Comparison of ENCODE assay signal across 39 cellular contexts in the genomic region with DNA sequence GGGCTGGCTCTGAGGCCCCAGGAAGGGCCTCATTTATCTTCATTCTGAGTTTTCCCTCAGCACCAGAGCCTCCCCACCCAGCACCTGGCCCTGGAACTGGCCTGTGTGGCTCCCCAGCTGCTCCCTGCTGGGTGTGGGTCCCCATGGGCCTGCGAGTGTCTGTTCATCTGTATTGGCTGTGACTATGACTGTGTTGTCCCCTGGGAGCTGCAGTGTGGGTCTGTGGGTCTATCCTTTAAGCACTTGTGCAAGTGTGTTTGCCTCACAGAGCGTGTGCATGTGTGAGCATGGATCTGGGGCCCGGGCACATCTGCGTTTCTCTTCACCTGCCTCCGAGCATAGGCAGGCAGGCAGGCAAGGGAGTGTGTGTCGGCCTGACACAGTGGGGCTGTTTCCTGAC. TPM values are rescaled to one million over a fixed set of nuclear protein-coding genes. Genes with fewer than 3 reads are reported as not detected.
DNase-seq lines count a peak whose midpoint lies in the region; ATAC-seq and TF ChIP-seq lines count a peak whose summit lies in the region.
"Had no signal": no experiment of that assay in that cellular context is flagged by ENCODE, and none has a peak within 500 bp of the region (broad histone marks: within the 10 kb centered on the region; RNA-seq: fewer than 3 reads in every experiment).

No MANE protein-coding gene starts in this region.

- peaks cover 8% of the 10 kb centered on the region for H3K4me1 Mint-ChIP-seq in glutamatergic neuron (ENCODE audit: low read depth, unreplicated experiment)
- H3K4me1 Mint-ChIP-seq: activated CD8-positive, alpha-beta memory T cell treated with anti-CD3 and anti-CD28 coated beads, Interleukin-2, amount 10 ng/mL, durations not matched to agents 7 days and 5 days; activated naive CD4-positive, alpha-beta T cell treated with anti-CD3 and anti-CD28 coated beads, Interleukin-2, amount 50 U/mL, for 24 hours; CD4-positive, CD25-positive, alpha-beta regulatory T cell; naive thymus-derived CD8-positive, alpha-beta T cell had no signal

- H3K27ac ChIP-seq in sigmoid colon: no peak overlapping the region
- H3K27ac ChIP-seq: colonic mucosa, epithelial cell of prostate, ovary, SJCRH30, skin epidermis, upper lobe of left lung, VCaP had no signal

- no peaks in the 10 kb centered on the region for H3K36me3 ChIP-seq in sigmoid colon
- H3K36me3 ChIP-seq: colonic mucosa, ovary, SJCRH30, upper lobe of left lung had no signal

- no peaks in the 10 kb centered on the region for H3K4me1 ChIP-seq in sigmoid colon
- H3K4me1 ChIP-seq: colonic mucosa, upper lobe of left lung had no signal

- no peak for TF ChIP-seq CTCF in glutamatergic neuron (IDR thresholded peaks at IDR 0.05; ENCODE audit: partially characterized antibody, unreplicated experiment)
- TF ChIP-seq CTCF in sigmoid colon (IDR thresholded peaks at IDR 0.05): no peak

- WGBS in sigmoid colon, 2 donors: 78 to 93% methylated on average over 6 of the region's 6 CpGs

- H3K4me3 ChIP-seq in sigmoid colon: no peak overlapping the region
- H3K4me3 ChIP-seq: colonic mucosa, lung, ovary, SJCRH30, skin epidermis, upper lobe of left lung had no signal

- no peak overlapping the region for H3K27ac Mint-ChIP-seq in glutamatergic neuron (ENCODE audit: unreplicated experiment)
- H3K27ac Mint-ChIP-seq: activated CD8-positive, alpha-beta memory T cell treated with anti-CD3 and anti-CD28 coated beads, Interleukin-2, amount 10 ng/mL, durations not matched to agents 7 days and 5 days; activated naive CD4-positive, alpha-beta T cell treated with anti-CD3 and anti-CD28 coated beads, Interleukin-2, amount 50 U/mL, for 24 hours; CD4-positive, CD25-positive, alpha-beta regulatory T cell; HFFc6; naive thymus-derived CD8-positive, alpha-beta T cell had no signal

- intact Hi-C loops in sigmoid colon (cut with DNase I): no loop called here

- DNase-seq in NCI-H345 (lab: John Stamatoyannopoulos, UW) (peak; percentile 19), NCI-H345 treated with DMSO at 0.1 percent for 48 hours (lab: John Stamatoyannopoulos, UW; ENCODE audit: unreplicated experiment) (no peak), NCI-H2107 treated with DMSO at 0.1 percent for 48 hours (lab: John Stamatoyannopoulos, UW; ENCODE audit: unreplicated experiment) (peak; percentile 91), glutamatergic neuron (peak; percentile 16), sigmoid colon (peak; percentile 43), activated gamma-delta T cell (lab: John Stamatoyannopoulos, UW) (no peak)
- no peak for DNase-seq in stimulated activated CD4-positive, alpha-beta T cell treated with anti-CD3 and anti-CD28 coated beads, Interleukin-15, amount 100 ng/mL, for 24 hours
- DNase-seq: 8988T; activated CD4-positive, alpha-beta T cell treated with anti-CD3 and anti-CD28 coated beads, Interleukin-2, amount 50 U/mL, for 4 hours; activated CD8-positive, alpha-beta memory T cell treated with anti-CD3 and anti-CD28 coated beads, Interleukin-2, amount 10 ng/mL, durations not matched to agents 7 days and 5 days; activated T-cell treated with anti-CD3 and anti-CD28 coated beads, Interleukin-2, amount 50 U/mL, for 48 hours; anterior cingulate cortex; Calu3; CD4-positive, CD25-positive, alpha-beta regulatory T cell; colonic mucosa; DMS79 treated with DMSO at 0.1 percent for 48 hours; effector CD4-positive, alpha-beta T cell; GF-D8; GOT3; HFFc6; hippocampal formation; naive thymus-derived CD8-positive, alpha-beta T cell; NCI-H187; NCI-H526 treated with DMSO at 0.1 percent for 48 hours; SJCRH30; stimulated activated naive CD4-positive, alpha-beta T cell; T1000 had no signal

- H3K27me3 ChIP-seq in sigmoid colon: no peaks in the 10 kb centered on the region
- H3K27me3 ChIP-seq: colonic mucosa, ovary, SJCRH30, upper lobe of left lung had no signal

- no peak for ATAC-seq in HG03565 (IDR thresholded peaks at IDR 0.05; ENCODE audit: unreplicated experiment)
- ATAC-seq: activated CD8-positive, alpha-beta memory T cell treated with anti-CD3 and anti-CD28 coated beads, Interleukin-2, amount 10 ng/mL, durations not matched to agents 7 days and 5 days; naive thymus-derived CD8-positive, alpha-beta T cell had no signal

- no peak for TF ChIP-seq POLR2A in sigmoid colon (IDR thresholded peaks at IDR 0.05)

- H3K9me3 ChIP-seq in sigmoid colon: no peaks in the 10 kb centered on the region
- H3K9me3 ChIP-seq: colonic mucosa, ovary, SJCRH30, upper lobe of left lung had no signal

- H3K4me3 Mint-ChIP-seq in glutamatergic neuron (ENCODE audit: unreplicated experiment): no peak overlapping the region
- H3K4me3 Mint-ChIP-seq: activated CD8-positive, alpha-beta memory T cell treated with anti-CD3 and anti-CD28 coated beads, Interleukin-2, amount 10 ng/mL, durations not matched to agents 7 days and 5 days; activated naive CD4-positive, alpha-beta T cell treated with anti-CD3 and anti-CD28 coated beads, Interleukin-2, amount 50 U/mL, for 24 hours; CD4-positive, CD25-positive, alpha-beta regulatory T cell; HFFc6; naive thymus-derived CD8-positive, alpha-beta T cell had no signal

- H3K36me3 Mint-ChIP-seq in glutamatergic neuron (ENCODE audit: unreplicated experiment): peaks cover 5% of the 10 kb centered on the region
- H3K36me3 Mint-ChIP-seq: activated CD8-positive, alpha-beta memory T cell treated with anti-CD3 and anti-CD28 coated beads, Interleukin-2, amount 10 ng/mL, durations not matched to agents 7 days and 5 days had no signal

- peaks cover 5% of the 10 kb centered on the region for H3K27me3 Mint-ChIP-seq in glutamatergic neuron (ENCODE audit: unreplicated experiment)
- H3K27me3 Mint-ChIP-seq: activated CD8-positive, alpha-beta memory T cell treated with anti-CD3 and anti-CD28 coated beads, Interleukin-2, amount 10 ng/mL, durations not matched to agents 7 days and 5 days; activated naive CD4-positive, alpha-beta T cell treated with anti-CD3 and anti-CD28 coated beads, Interleukin-2, amount 50 U/mL, for 24 hours; CD4-positive, CD25-positive, alpha-beta regulatory T cell; naive thymus-derived CD8-positive, alpha-beta T cell had no signal

- TF ChIP-seq EP300 in sigmoid colon (IDR thresholded peaks at IDR 0.05): no peak

- peaks cover 3% of the 10 kb centered on the region for H3K9me3 Mint-ChIP-seq in glutamatergic neuron (ENCODE audit: unreplicated experiment)
- H3K9me3 Mint-ChIP-seq: activated naive CD4-positive, alpha-beta T cell treated with anti-CD3 and anti-CD28 coated beads, Interleukin-2, amount 50 U/mL, for 24 hours; CD4-positive, CD25-positive, alpha-beta regulatory T cell; HFFc6; naive thymus-derived CD8-positive, alpha-beta T cell had no signal

RNA-seq across cellular contexts. Expression of a gene that starts 25.6 kb away (rescaled TPM):
- total RNA-seq in glutamatergic neuron (ENCODE audit: unreplicated experiment) (2.4 TPM), sigmoid colon (not detected)
- under 1 TPM in 1 of 3 donors, not detected in 2; under 0.01 TPM for polyA plus RNA-seq in sigmoid colon
- total RNA-seq: activated CD8-positive, alpha-beta memory T cell treated with anti-CD3 and anti-CD28 coated beads, Interleukin-2, amount 10 ng/mL, durations not matched to agents 7 days and 5 days; bronchial epithelial cell; Calu3; CD4-positive, CD25-positive, alpha-beta regulatory T cell; HFFc6; LHCN-M2; mononuclear cell; naive thymus-derived CD8-positive, alpha-beta T cell; renal cortical epithelial cell; SJCRH30 had no signal
- polyA plus RNA-seq: CD4-positive, CD25-positive, alpha-beta regulatory T cell had no signal

Comparison
In these comparisons a context has a peak if more than half of its experiments do, and no peak if none do; other contexts are left out.
1. DNase-seq: peak in NCI-H345 (single experiment), NCI-H2107 treated with DMSO at 0.1 percent for 48 hours (single experiment), glutamatergic neuron (single experiment) and sigmoid colon (single experiment); none in NCI-H345 treated with DMSO at 0.1 percent for 48 hours (single experiment), activated gamma-delta T cell (single experiment) and stimulated activated CD4-positive, alpha-beta T cell treated with anti-CD3 and anti-CD28 coated beads, Interleukin-15, amount 100 ng/mL, for 24 hours (single experiment).